Comparison of ENCODE assay signal across 9 cellular contexts in the genomic region with DNA sequence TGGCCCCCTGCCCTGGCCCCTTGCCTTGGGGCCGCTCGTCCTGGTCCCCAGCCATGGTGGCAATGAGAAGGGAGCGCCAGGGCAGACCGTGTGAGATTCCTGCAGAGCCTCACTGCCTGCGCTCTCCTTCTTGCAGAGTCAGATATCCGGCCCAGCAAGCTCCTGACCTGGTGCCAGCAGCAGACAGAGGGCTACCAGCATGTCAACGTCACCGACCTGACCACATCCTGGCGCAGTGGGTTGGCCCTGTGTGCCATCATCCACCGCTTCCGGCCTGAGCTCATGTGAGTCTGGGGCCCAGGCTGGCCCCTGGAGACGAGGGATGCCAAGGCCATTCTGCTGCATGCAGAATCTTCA.
A peak's percentile ranks its signal among the peaks of the same experiment; 100 is the strongest.
DNase-seq lines count a peak whose midpoint lies in the region; ATAC-seq, FAIRE-seq and TF ChIP-seq lines count a peak whose summit lies in the region.
"Had no signal": no experiment of that assay in that cellular context is flagged by ENCODE, and none has a peak within 500 bp of the region (broad histone marks: within the 10 kb centered on the region; RNA-seq: fewer than 3 reads in every experiment).

No MANE protein-coding gene starts in this region.

- H3K36me3 Mint-ChIP-seq in stimulated activated naive B cell treated with anti-CD40 and anti-IgM and Interleukin-4, amounts not matched to agents 10 μg/mL and 1 μg/mL and 100 μg/mL, for 72 hours: no peaks in the 10 kb centered on the region

- H3K36me3 ChIP-seq in bronchial epithelial cell (ENCODE audit: control insufficient read depth, insufficient read depth, low read length): peaks cover 22% of the 10 kb centered on the region

- H3K27ac ChIP-seq in HL-60 (replicated peaks): peak overlapping the region; percentile 82

- H3K4me3 ChIP-seq in HL-60 (replicated peaks; ENCODE audit: insufficient read depth, low read length) (no peak overlapping the region), bronchial epithelial cell (ENCODE audit: low read depth, low read length) (no peak overlapping the region)

- DNase-seq in AML-193 (lab: John Stamatoyannopoulos, UW) (peak; percentile 88 to 89), HL-60 (ENCODE audit: low read depth in 1 of 2, low spot score in 1 of 2) (peak; percentile 71 to 93), bronchial epithelial cell (ENCODE audit: low read depth) (peak; percentile 88), midbrain (lab: John Stamatoyannopoulos, UW) (peak; percentile 37), D341Med (ENCODE audit: low spot score) (no peak)
- DNase-seq in stimulated activated naive B cell treated with anti-CD40 and anti-IgM and Interleukin-4, amounts not matched to agents 10 μg/mL and 1 μg/mL and 100 μg/mL, for 72 hours: peak; percentile 44

- no peaks in the 10 kb centered on the region for H3K27me3 ChIP-seq in HL-60 (ENCODE audit: insufficient read depth, poor library complexity, severe bottlenecking)
- no peaks in the 10 kb centered on the region for H3K27me3 ChIP-seq in bronchial epithelial cell (ENCODE audit: control insufficient read depth, insufficient read depth, low read length)

- H3K4me1 Mint-ChIP-seq in stimulated activated naive B cell treated with anti-CD40 and anti-IgM and Interleukin-4, amounts not matched to agents 10 μg/mL and 1 μg/mL and 100 μg/mL, for 72 hours: peaks cover 8 to 15% of the 10 kb centered on the region in 2 donors

- no peak overlapping the region for H3K27ac Mint-ChIP-seq in stimulated activated naive B cell treated with anti-CD40 and anti-IgM and Interleukin-4, amounts not matched to agents 10 μg/mL and 1 μg/mL and 100 μg/mL, for 72 hours

- TF ChIP-seq CTCF in HL-60 (IDR thresholded peaks at IDR 0.05; ENCODE audit: insufficient read depth, low read length): no peak
- TF ChIP-seq CTCF in bronchial epithelial cell (IDR thresholded peaks at IDR 0.05; ENCODE audit: insufficient read depth, low read length, severe bottlenecking): no peak

- H3K9me3 Mint-ChIP-seq in stimulated activated naive B cell treated with anti-CD40 and anti-IgM and Interleukin-4, amounts not matched to agents 10 μg/mL and 1 μg/mL and 100 μg/mL, for 72 hours: no peaks in the 10 kb centered on the region

- peak overlapping the region; percentile 6 to 8 for H3K4me3 Mint-ChIP-seq in stimulated activated naive B cell treated with anti-CD40 and anti-IgM and Interleukin-4, amounts not matched to agents 10 μg/mL and 1 μg/mL and 100 μg/mL, for 72 hours

- ATAC-seq in GM19463 (IDR thresholded peaks at IDR 0.05; ENCODE audit: unreplicated experiment): peak; percentile 100
- peak; percentile 98 to 99 for ATAC-seq in activated CD4-positive, CD25-positive, alpha-beta regulatory T cell treated with anti-CD3 and anti-CD28 coated beads, Interleukin-2, amount 50 U/mL, for 24 hours
- peak; percentile 99 for ATAC-seq in stimulated activated naive B cell treated with anti-CD40 and anti-IgM and Interleukin-4, amounts not matched to agents 10 μg/mL and 1 μg/mL and 100 μg/mL, for 72 hours (replicated peaks)

- peaks cover 11 to 14% of the 10 kb centered on the region in 2 donors for H3K27me3 Mint-ChIP-seq in stimulated activated naive B cell treated with anti-CD40 and anti-IgM and Interleukin-4, amounts not matched to agents 10 μg/mL and 1 μg/mL and 100 μg/mL, for 72 hours

- peak; percentile 64 for FAIRE-seq in bronchial epithelial cell (lab: Jason Lieb, UNC)
- FAIRE-seq: islet of Langerhans had no signal
